8 cellular contexts compared by ENCODE assay signal in the genomic region with DNA sequence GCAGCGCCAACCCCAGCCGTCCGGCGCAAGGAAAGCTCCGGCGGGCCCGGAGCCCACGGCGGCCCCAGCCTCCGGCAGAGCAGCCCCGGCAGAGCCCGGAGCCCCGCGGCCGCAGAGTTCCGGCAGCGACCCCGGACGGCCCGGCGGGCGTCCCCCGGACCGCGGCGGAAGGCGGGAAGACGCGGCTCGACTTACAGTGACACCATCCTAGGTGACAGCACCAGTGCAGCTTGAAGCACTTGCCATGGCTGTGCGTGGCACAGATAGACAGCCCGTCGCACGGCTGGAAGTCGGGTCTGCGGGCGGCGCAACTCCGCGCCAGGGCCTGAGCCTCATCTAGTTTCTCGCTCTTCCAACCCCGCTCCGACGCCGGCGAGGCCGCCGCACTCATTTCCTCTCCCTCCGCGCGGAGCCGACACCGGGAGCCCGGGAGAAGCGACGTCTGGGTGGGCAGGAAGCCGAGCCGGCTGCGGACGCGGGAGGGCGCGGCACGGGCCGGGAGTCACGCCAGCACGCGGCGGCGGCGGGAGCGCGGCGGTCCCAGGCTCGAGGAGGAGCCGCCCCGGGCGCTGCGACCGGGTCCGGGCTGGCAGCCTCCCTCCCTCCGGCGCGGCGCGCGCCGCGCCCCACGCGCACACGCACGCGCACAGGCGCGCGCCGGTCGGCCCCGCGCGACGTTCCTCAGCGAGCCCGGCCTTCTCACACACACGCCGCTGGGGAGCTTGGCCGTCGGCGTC. TPM values are rescaled to one million over a fixed set of nuclear protein-coding genes. Genes with fewer than 3 reads are reported as not detected.
DNase-seq lines count a peak whose midpoint lies in the region; ATAC-seq and TF ChIP-seq lines count a peak whose summit lies in the region.

A gene with protein sequence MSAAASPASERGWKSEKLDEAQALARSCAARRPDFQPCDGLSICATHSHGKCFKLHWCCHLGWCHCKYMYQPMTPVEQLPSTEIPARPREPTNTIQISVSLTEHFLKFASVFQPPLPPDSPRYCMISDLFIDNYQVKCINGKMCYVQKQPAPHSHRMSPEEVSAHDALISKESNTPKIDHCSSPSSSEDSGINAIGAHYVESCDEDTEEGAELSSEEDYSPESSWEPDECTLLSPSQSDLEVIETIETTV (minus strand): TSS at position 628 of the 737 bp plus-strand sequence. CDS start 237 bp downstream, at position 391.

- WGBS in trophoblast cell (ENCODE audit: extremely low coverage, insufficient coverage, insufficient read length): no CpG with 5 or more reads among the region's 110 CpGs

- no peak within 1 kb of the TSS for H3K4ac ChIP-seq in trophoblast cell (ENCODE audit: low read depth, low read length)

- H3K27me3 ChIP-seq in right atrium auricular region (no peaks in the 10 kb centered on the region), trophoblast cell (ENCODE audit: insufficient read depth, low read length) (peaks cover 20% of the 10 kb centered on the region)

- no peak for ATAC-seq in HG03460 (IDR thresholded peaks at IDR 0.05; ENCODE audit: unreplicated experiment)

- peak within 1 kb of the TSS; percentile 97 for H3K4me2 ChIP-seq in trophoblast cell (ENCODE audit: low read length)

- H3K79me1 ChIP-seq in trophoblast cell (ENCODE audit: low read length): peaks cover 3% of the 10 kb centered on the region

- H2AK5ac ChIP-seq in trophoblast cell (ENCODE audit: low read length): no peak within 1 kb of the TSS

- H3K4me1 ChIP-seq in right atrium auricular region (peaks cover 0 to 12% of the 10 kb centered on the region in 2 donors), trophoblast cell (ENCODE audit: control insufficient read depth in 1 of 2, insufficient read depth in 2 of 2, low read length in 2 of 2) (peaks cover 8 to 9% of the 10 kb centered on the region in 2 experiments)

- peak within 1 kb of the TSS; percentile 76 for H3K23ac ChIP-seq in trophoblast cell (ENCODE audit: low read length)

- peak within 1 kb of the TSS; percentile 52 for H3K4me3 ChIP-seq in astrocyte of the cerebellum (ENCODE audit: low read depth, low read length)
- H3K4me3 ChIP-seq in right atrium auricular region: peak within 1 kb of the TSS; percentile 50 to 67
- peak within 1 kb of the TSS; percentile 74 for H3K4me3 ChIP-seq in trophoblast cell (ENCODE audit: low read depth, low read length)

- in situ Hi-C loops in astrocyte of the cerebellum (cut with HindIII; ENCODE audit: low sequenced_read_pairs): no loop called here

- H2BK12ac ChIP-seq in trophoblast cell (ENCODE audit: low read length): no peak within 1 kb of the TSS

- H2BK120ac ChIP-seq in trophoblast cell (ENCODE audit: insufficient read depth, low read length, poor library complexity): peak within 1 kb of the TSS; percentile 27

- H3K14ac ChIP-seq in trophoblast cell (ENCODE audit: low read length): peak within 1 kb of the TSS; percentile 4

- peak within 1 kb of the TSS; percentile 64 for H3K9ac ChIP-seq in trophoblast cell (ENCODE audit: low read length)

- H4K12ac ChIP-seq in trophoblast cell (ENCODE audit: low read depth, low read length): peak within 1 kb of the TSS; percentile 2

- H4K91ac ChIP-seq in trophoblast cell (ENCODE audit: low read depth, low read length): no peak within 1 kb of the TSS

- H3K9me3 ChIP-seq in right atrium auricular region: no peaks in the 10 kb centered on the region
- peaks cover 7% of the 10 kb centered on the region for H3K9me3 ChIP-seq in trophoblast cell (ENCODE audit: insufficient read depth, low read depth, low read length)

- DNase-seq in DMS114 treated with DMSO at 0.1 percent for 48 hours (lab: John Stamatoyannopoulos, UW; ENCODE audit: unreplicated experiment) (peak; percentile 16), H4 (ENCODE audit: low spot score) (peak; percentile 28), NCI-H526 (lab: John Stamatoyannopoulos, UW) (peak; percentile 58 to 89), astrocyte of the cerebellum (ENCODE audit: low read depth) (peak; percentile 9), right atrium auricular region (ENCODE audit: low spot score) (peak; percentile 61), trophoblast cell (peak; percentile 7 to 41)
- no peak for DNase-seq in activated effector memory CD4-positive, alpha-beta T cell treated with Interleukin-2 at 50 U/mL for 16 hours

- H3K27ac ChIP-seq in right atrium auricular region (peak within 1 kb of the TSS; percentile 79 to 83), trophoblast cell (ENCODE audit: low read depth, low read length) (no peak within 1 kb of the TSS)

- no peak within 1 kb of the TSS for H2BK5ac ChIP-seq in trophoblast cell (ENCODE audit: low read depth, low read length, poor library complexity)

- no peaks in the 10 kb centered on the region for H3K79me2 ChIP-seq in trophoblast cell (ENCODE audit: control insufficient read depth, insufficient read depth, low read length, poor library complexity)

- TF ChIP-seq CTCF in astrocyte of the cerebellum (IDR thresholded peaks at IDR 0.05; ENCODE audit: low read depth, low read length, missing control alignments) (no peak), right atrium auricular region (IDR thresholded peaks at IDR 0.05) (no peak)

- H2AFZ ChIP-seq in trophoblast cell (ENCODE audit: insufficient read depth, low read length, poor library complexity): peak within 1 kb of the TSS; percentile 34

- H3K18ac ChIP-seq in trophoblast cell (ENCODE audit: low read length): no peak within 1 kb of the TSS

- H3K36me3 ChIP-seq in right atrium auricular region: no peaks in the 10 kb centered on the region
- no peaks in the 10 kb centered on the region for H3K36me3 ChIP-seq in trophoblast cell (ENCODE audit: control insufficient read depth in 1 of 2, insufficient read depth in 2 of 2, low read length in 2 of 2)

- H4K8ac ChIP-seq in trophoblast cell (ENCODE audit: low read depth, low read length): peak within 1 kb of the TSS; percentile 24

RNA-seq across cellular contexts. Expression of the gene that starts here (rescaled TPM):
- total RNA-seq in H4 (2014; rRNA removed; shearing (Covaris generic)): 1.3 and 2.8 TPM in 2 replicates
- 1 to 10 TPM; 2.6 to 3.4 TPM for total RNA-seq in right atrium auricular region
- polyA plus RNA-seq in trophoblast cell (2013): 0.22 and 0.29 TPM in 2 replicates
